ENCODE assay signal across 11 cellular contexts in the genomic region with DNA sequence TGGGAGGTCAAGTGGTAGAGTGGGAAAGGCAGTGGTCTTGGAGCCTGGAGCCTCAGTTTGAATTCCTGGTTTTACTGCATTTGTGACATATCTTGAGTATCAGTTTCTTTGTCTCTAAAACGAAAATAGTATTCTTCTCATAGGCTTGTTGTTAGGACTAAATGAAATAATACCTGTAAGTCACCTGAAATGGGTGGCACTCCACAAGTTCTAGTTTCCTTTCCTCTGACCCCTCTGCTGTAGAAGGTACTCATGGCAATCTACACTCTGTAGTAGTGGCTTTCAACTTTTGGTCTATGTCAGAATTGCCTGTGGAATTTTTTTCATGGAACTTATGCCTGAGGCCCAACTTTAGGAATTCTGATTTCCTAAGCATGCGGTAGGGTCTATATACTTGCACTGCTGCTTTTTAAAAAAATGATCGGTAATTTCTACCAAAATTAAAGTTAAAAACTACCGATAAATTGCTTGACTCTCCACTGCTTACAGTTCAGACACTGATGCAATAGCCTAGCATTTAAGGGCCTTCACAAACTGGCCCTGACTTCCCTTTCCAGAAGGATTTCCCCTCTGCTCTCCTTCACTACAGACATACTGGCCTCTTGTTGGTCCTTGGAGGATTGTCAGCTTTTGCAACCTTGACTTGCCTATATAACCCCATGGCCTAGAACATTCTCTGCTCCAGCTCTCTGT. TPM values are rescaled to one million over a fixed set of nuclear protein-coding genes. Genes with fewer than 3 reads are reported as not detected.
DNase-seq lines count a peak whose midpoint lies in the region; ATAC-seq, FAIRE-seq and TF ChIP-seq lines count a peak whose summit lies in the region.
"Had no signal": no experiment of that assay in that cellular context is flagged by ENCODE, and none has a peak within 500 bp of the region (broad histone marks: within the 10 kb centered on the region; RNA-seq: fewer than 3 reads in every experiment).

No MANE protein-coding gene starts in this region.

- peaks cover 2% of the 10 kb centered on the region; the same call in 1 of the 3 replicates for H3K9me3 ChIP-seq in GM12878 (replicated peaks; ENCODE audit: control insufficient read depth, insufficient read depth, low read length)

- H4K20me1 ChIP-seq in GM12878 (ENCODE audit: control insufficient read depth, insufficient read depth) = no peaks in the 10 kb centered on the region

- no peaks in the 10 kb centered on the region; a peak in 1 of 4 replicates for H3K27me3 ChIP-seq in GM12878 (replicated peaks in 1 of 2; ENCODE audit: control insufficient read depth in 2 of 2, insufficient read depth in 2 of 2, low read length in 1 of 2)

- peaks cover 15% of the 10 kb centered on the region for H3K4me1 ChIP-seq in GM12878 (ENCODE audit: control insufficient read depth, insufficient read depth, low read length)

- intact Hi-C loops in GM12878 (cut with micrococcal nuclease; ENCODE audit: unreplicated experiment) = loop anchor here (1.0 kb wide), 1 partner anchor 12 kb away; no protein-coding TSS in a partner anchor

- H2AFZ ChIP-seq in GM12878 (ENCODE audit: control insufficient read depth, low read depth, low read length) = no peak overlapping the region

- DNase-seq in GM12878 (ENCODE audit: low read depth, low spot score) (no peak), DMS79 (lab: John Stamatoyannopoulos, UW) (no peak), G401 (ENCODE audit: low spot score) (no peak), NCI-H524 (lab: John Stamatoyannopoulos, UW) (no peak), HEK293T (ENCODE audit: extremely low spot score) (no peak)
- DNase-seq: COR-L47, posterior cingulate gyrus had no signal

- BruUV-seq in GM12878 (replicated peaks; lab: Mats Ljungman, UMichigan) = no TSS peak

- peak overlapping the region; percentile 56 for H3K9ac ChIP-seq in GM12878 (ENCODE audit: control insufficient read depth, insufficient read depth, low read length)

- no peak for TF ChIP-seq RAD21 in GM12878 (IDR thresholded peaks at IDR 0.05; ENCODE audit: insufficient read depth, low read depth, low read length)

- CTCF ChIA-PET in GM12878 (lab: Yijun Ruan, JAX) = interaction anchor here (1.0 to 9.7 kb wide), 9 partner anchors 9 to 49 kb away, joined by 3 to 87 read pairs (median 9); no protein-coding TSS in a partner anchor
- CTCF ChIA-PET in HEK293T (lab: Yijun Ruan, JAX) = no interaction called here

- RAD21 ChIA-PET in GM12878 (lab: Charles Lee; ENCODE audit: unreplicated experiment) = interaction anchor here (1.0 to 9.8 kb wide), 22 partner anchors 9 to 1712 kb away, joined by 3 to 147 read pairs (median 6); partner anchors contain the start of gene PLEK

- SMC1A ChIA-PET in GM12878 (lab: Charles Lee; ENCODE audit: uncharacterized antibody, unreplicated experiment) = interaction anchor here (0.8 to 11.3 kb wide), 17 partner anchors 8 to 81 kb away, joined by 3 to 207 read pairs (median 9); partner anchors contain the start of gene PLEK

- H3K36me3 ChIP-seq in GM12878 (ENCODE audit: control insufficient read depth in 2 of 2, insufficient read depth in 2 of 2, low read length in 1 of 2) = no peaks in the 10 kb centered on the region

- 34% methylated on average over 4 of the region's 4 CpGs for WGBS in GM12878 (ENCODE audit: insufficient coverage, insufficient replicate concordance, low lambda C conversion rate, missing lambda C conversion rate)

- in situ Hi-C loops in GM12878 (cut with MboI) (no loop called here), G401 (cut with HindIII; ENCODE audit: low sequenced_read_pairs) (no loop called here)

- H3K4me3 ChIP-seq in GM12878 = peak overlapping the region; percentile 39; the same call in 1 of the 2 replicates

- no peak for FAIRE-seq in GM12878 (lab: Jason Lieb, UNC)
- FAIRE-seq: colon had no signal

- TF ChIP-seq EP300 in GM12878 (IDR thresholded peaks at IDR 0.05; ENCODE audit: borderline replicate concordance in 1 of 2, control insufficient read depth in 1 of 2, low read depth in 2 of 2, low read length in 2 of 2) = no peak

- POLR2A ChIA-PET in GM12878 (lab: Charles Lee) = interaction anchor here (0.8 to 10.7 kb wide), 16 partner anchors 9 to 255 kb away, joined by 3 to 70 read pairs (median 6); partner anchors contain the start of genes PLEK and PNO1
- POLR2A ChIA-PET in HEK293T (lab: Yijun Ruan, JAX) = no interaction called here

- no peak for TF ChIP-seq POLR2A in GM12878 (IDR thresholded peaks at IDR 0.05; ENCODE audit: low read depth, low read length)

- peak overlapping the region; percentile 85 for H3K27ac ChIP-seq in GM12878 (ENCODE audit: control insufficient read depth, insufficient read depth)

- no peaks in the 10 kb centered on the region for H3K79me2 ChIP-seq in GM12878 (ENCODE audit: control insufficient read depth, insufficient read depth, low read length)

- H3K4me2 ChIP-seq in GM12878 (ENCODE audit: control insufficient read depth, insufficient read depth) = peak overlapping the region; percentile 67

- ATAC-seq in GM18502 (IDR thresholded peaks at IDR 0.05; ENCODE audit: poor library complexity, unreplicated experiment) = peak; percentile 38
- peak; percentile 44 for ATAC-seq in GM21576 (IDR thresholded peaks at IDR 0.05; ENCODE audit: unreplicated experiment)
- ATAC-seq in HG03432 (IDR thresholded peaks at IDR 0.05; ENCODE audit: unreplicated experiment) = peak; percentile 35
- ATAC-seq in GM12878 = peak; percentile 68

- TF ChIP-seq CTCF in GM12878 (IDR thresholded peaks at IDR 0.05 in 2 of 3, conservative IDR thresholded peaks at IDR 0.05 in 1 of 3; ENCODE audit: control insufficient read depth in 2 of 3, extremely low read depth in 1 of 3, insufficient read depth in 1 of 3, low read depth in 3 of 3, low read length in 3 of 3) = no peak

TF ChIP-seq in GM12878, 131 proteins besides CTCF, POLR2A, EP300 and RAD21 (continues in another document):
- TF ChIP-seq CHD2 (IDR thresholded peaks at IDR 0.05; ENCODE audit: borderline replicate concordance, low read depth, low read length) = no peak

TF ChIP-seq in HEK293T, 16 proteins besides CTCF, POLR2A, EP300 and RAD21 (continues in another document):
- no peak for TF ChIP-seq L3MBTL2 (conservative IDR thresholded peaks at IDR 0.05)
- TF ChIP-seq TARDBP (IDR thresholded peaks at IDR 0.05) = no peak
- no peak for TF ChIP-seq FOXM1 (IDR thresholded peaks at IDR 0.05; ENCODE audit: borderline replicate concordance)

RNA-seq across cellular contexts. Expression of gene PLEK, which starts 47.2 kb away (rescaled TPM):
- total RNA-seq in GM12878 (2013; cell fraction: nucleolus; rRNA removed) = 397 and 442 TPM in 2 replicates
- total RNA-seq in GM12878 (2014; rRNA removed) (270 and 329 TPM in 2 replicates), GM12878 (2014; rRNA removed; fragmentation: Illumina TruSeq; extraction: Trizol) (371 and 378 TPM in 2 replicates), GM12878 (2021) (319 and 335 TPM in 2 replicates)
- polyA plus RNA-seq in GM12878 (2011; ENCODE audit: low read depth) = 166 TPM
- polyA plus RNA-seq in GM12878 (2011; rRNA removed) (804 and 985 TPM in 2 replicates), GM12878 (2014; fragmentation: Illumina TruSeq; extraction: Trizol) (466 and 545 TPM in 2 replicates), GM12878 (2014; fragmentation: Nextera tagmentation; extraction: Ambion mirVana) (100 to 1,000 TPM; 410 to 617 TPM), GM12878 (2014; rRNA removed) (283 and 353 TPM in 2 replicates), GM12878 (2016; fragmentation: Nextera tagmentation; extraction: Ambion mirVana) (100 to 1,000 TPM; 229 to 238 TPM)
- 433 and 504 TPM in 2 replicates for polyA plus RNA-seq in GM12878 (2011; cell fraction: cytosol; rRNA removed)
- polyA plus RNA-seq in GM12878 (2011; cell fraction: nucleus; rRNA removed) = 396 and 451 TPM in 2 replicates
- polyA plus RNA-seq in GM12878 (2012) = 204 and 209 TPM in 2 replicates
- polyA minus RNA-seq in GM12878 (2011; rRNA and poly(A)+ RNA removed) = 394 and 411 TPM in 2 replicates
- polyA minus RNA-seq in GM12878 (2011; cell fraction: cytosol; rRNA and poly(A)+ RNA removed) = 150 and 184 TPM in 2 replicates
- polyA minus RNA-seq in GM12878 (2011; cell fraction: nucleus; rRNA and poly(A)+ RNA removed) = 97.7 and 128 TPM in 2 replicates
- not detected in 2 replicates for total RNA-seq in G401 (2014; rRNA removed; shearing (Covaris generic))

RNA-seq across cellular contexts. Expression of gene FBXO48, which starts 54.8 kb away (rescaled TPM):
- 1.6 and 1.7 TPM in 2 replicates for total RNA-seq in GM12878 (2013; cell fraction: nucleolus; rRNA removed)
- 0.56 and 0.87 TPM in 2 replicates for total RNA-seq in GM12878 (2014; rRNA removed)
- total RNA-seq in GM12878 (2014; rRNA removed; fragmentation: Illumina TruSeq; extraction: Trizol) = 1.4 and 1.5 TPM in 2 replicates
- total RNA-seq in GM12878 (2021) = 0.85 and 1.1 TPM in 2 replicates
- polyA plus RNA-seq in GM12878 (2011; ENCODE audit: low read depth) = 0.29 TPM
- polyA plus RNA-seq in GM12878 (2011; rRNA removed) = 2.3 and 3.2 TPM in 2 replicates
- polyA plus RNA-seq in GM12878 (2011; cell fraction: cytosol; rRNA removed) = 0.85 and 1.2 TPM in 2 replicates
- 0.85 and 0.91 TPM in 2 replicates for polyA plus RNA-seq in GM12878 (2011; cell fraction: nucleus; rRNA removed)
- 0.42 and 0.70 TPM in 2 replicates for polyA plus RNA-seq in GM12878 (2012)
- 1.5 and 2.2 TPM in 2 replicates for polyA plus RNA-seq in GM12878 (2014; fragmentation: Illumina TruSeq; extraction: Trizol)
- 1 to 10 TPM in 1 of 2 experiments, under 1 TPM in 1; 0.90 to 1.1 TPM for polyA plus RNA-seq in GM12878 (2014; fragmentation: Nextera tagmentation; extraction: Ambion mirVana)
- polyA plus RNA-seq in GM12878 (2014; rRNA removed) = 0.67 and 1.3 TPM in 2 replicates
- 1 to 10 TPM; 1.1 to 1.5 TPM for polyA plus RNA-seq in GM12878 (2016; fragmentation: Nextera tagmentation; extraction: Ambion mirVana)
- 1.1 and 2.0 TPM in 2 replicates for polyA minus RNA-seq in GM12878 (2011; rRNA and poly(A)+ RNA removed)
- 0.31 and 0.40 TPM in 2 replicates for polyA minus RNA-seq in GM12878 (2011; cell fraction: cytosol; rRNA and poly(A)+ RNA removed)
- 0.73 and 1.3 TPM in 2 replicates for polyA minus RNA-seq in GM12878 (2011; cell fraction: nucleus; rRNA and poly(A)+ RNA removed)
- total RNA-seq in G401 (2014; rRNA removed; shearing (Covaris generic)) = under 0.01 TPM in 1 of 2 replicates, not detected in the other

RNA-seq across cellular contexts. Expression of gene APLF, which starts 55.1 kb away (rescaled TPM):
- total RNA-seq in GM12878 (2013; cell fraction: nucleolus; rRNA removed) = 1.0 and 1.1 TPM in 2 replicates
- total RNA-seq in GM12878 (2014; rRNA removed) (1.7 and 2.5 TPM in 2 replicates), GM12878 (2014; rRNA removed; fragmentation: Illumina TruSeq; extraction: Trizol) (2.3 and 2.4 TPM in 2 replicates), GM12878 (2021) (1.9 TPM in 2 replicates)
- 0.58 TPM for polyA plus RNA-seq in GM12878 (2011; ENCODE audit: low read depth)
- polyA plus RNA-seq in GM12878 (2011; rRNA removed) (0.71 and 1.4 TPM in 2 replicates), GM12878 (2014; fragmentation: Illumina TruSeq; extraction: Trizol) (1.8 and 2.6 TPM in 2 replicates), GM12878 (2014; fragmentation: Nextera tagmentation; extraction: Ambion mirVana) (under 1 TPM; 0.66 to 0.69 TPM), GM12878 (2014; rRNA removed) (1.1 and 1.2 TPM in 2 replicates), GM12878 (2016; fragmentation: Nextera tagmentation; extraction: Ambion mirVana) (1 to 10 TPM; 2.1 to 2.8 TPM)
- polyA plus RNA-seq in GM12878 (2011; cell fraction: cytosol; rRNA removed) = 0.28 and 0.30 TPM in 2 replicates
- 0.67 TPM in 2 replicates for polyA plus RNA-seq in GM12878 (2011; cell fraction: nucleus; rRNA removed)
- 0.68 and 0.98 TPM in 2 replicates for polyA plus RNA-seq in GM12878 (2012)
- 0.82 and 0.95 TPM in 2 replicates for polyA minus RNA-seq in GM12878 (2011; rRNA and poly(A)+ RNA removed)
- 0.80 and 1.1 TPM in 2 replicates for polyA minus RNA-seq in GM12878 (2011; cell fraction: cytosol; rRNA and poly(A)+ RNA removed)
- polyA minus RNA-seq in GM12878 (2011; cell fraction: nucleus; rRNA and poly(A)+ RNA removed) = 1.1 and 2.2 TPM in 2 replicates
- 0.37 and 0.58 TPM in 2 replicates for total RNA-seq in G401 (2014; rRNA removed; shearing (Covaris generic))

Comparison
In these comparisons a context has a peak if more than half of its experiments do, and no peak if none do; other contexts are left out.
1. RNA of gene PLEK, which starts 47.2 kb away (total RNA-seq): 270 to 442 TPM in GM12878; not detected in G401; every median in the first group is over 100 times any median in the second.
2. Peak in every context shown above with its lines, with median percentiles within 50 percentile points of each other: ATAC-seq.